1 cellular context compared by ENCODE assay signal in the genomic region with DNA sequence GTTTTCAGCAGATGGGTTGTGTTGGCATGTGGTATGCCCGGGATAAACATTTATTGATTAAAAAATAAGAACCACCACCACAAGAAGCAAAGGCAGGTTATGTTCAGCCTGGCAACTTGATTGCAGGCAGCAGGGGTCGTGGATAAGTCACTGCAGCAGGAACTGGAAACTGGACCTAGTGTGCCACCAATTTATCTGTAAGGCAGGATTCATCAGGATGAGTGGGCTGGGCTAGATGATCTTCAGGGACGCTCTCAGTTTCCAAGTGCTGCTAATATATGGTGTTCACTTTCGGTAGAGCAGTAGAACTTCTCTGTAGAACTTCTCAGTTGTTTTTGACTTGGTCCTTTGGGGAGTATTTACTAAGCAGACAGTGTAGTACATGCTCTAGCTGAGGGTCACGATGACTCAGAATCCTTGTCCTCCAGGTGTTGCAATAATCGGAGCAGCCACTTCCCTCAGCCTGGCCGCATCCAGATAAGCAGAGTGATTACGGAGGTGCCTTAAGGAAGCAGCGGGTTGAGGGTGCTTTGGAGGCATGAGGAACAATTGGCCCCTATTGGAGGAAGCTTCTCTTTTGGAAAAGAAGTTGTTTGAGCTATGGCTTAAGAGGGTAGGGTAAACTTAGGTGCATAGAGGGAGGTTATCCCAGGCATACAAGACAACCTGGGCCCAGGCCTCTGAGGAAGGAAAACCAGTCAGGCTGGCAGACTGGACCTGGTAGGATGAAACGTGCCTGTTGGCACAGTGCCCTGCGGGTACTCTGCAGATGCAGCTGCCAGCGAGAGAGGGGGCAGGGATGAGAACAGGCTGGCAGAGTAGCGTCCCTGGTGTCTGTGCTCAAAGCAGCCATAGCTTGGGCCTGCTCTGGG.
TF ChIP-seq lines count a peak whose summit lies in the region.

No MANE protein-coding gene starts in this region.

TF ChIP-seq in A549, 52 proteins besides CTCF, POLR2A, EP300 and RAD21 (continued from another document):
- TF ChIP-seq, protein P1, sequence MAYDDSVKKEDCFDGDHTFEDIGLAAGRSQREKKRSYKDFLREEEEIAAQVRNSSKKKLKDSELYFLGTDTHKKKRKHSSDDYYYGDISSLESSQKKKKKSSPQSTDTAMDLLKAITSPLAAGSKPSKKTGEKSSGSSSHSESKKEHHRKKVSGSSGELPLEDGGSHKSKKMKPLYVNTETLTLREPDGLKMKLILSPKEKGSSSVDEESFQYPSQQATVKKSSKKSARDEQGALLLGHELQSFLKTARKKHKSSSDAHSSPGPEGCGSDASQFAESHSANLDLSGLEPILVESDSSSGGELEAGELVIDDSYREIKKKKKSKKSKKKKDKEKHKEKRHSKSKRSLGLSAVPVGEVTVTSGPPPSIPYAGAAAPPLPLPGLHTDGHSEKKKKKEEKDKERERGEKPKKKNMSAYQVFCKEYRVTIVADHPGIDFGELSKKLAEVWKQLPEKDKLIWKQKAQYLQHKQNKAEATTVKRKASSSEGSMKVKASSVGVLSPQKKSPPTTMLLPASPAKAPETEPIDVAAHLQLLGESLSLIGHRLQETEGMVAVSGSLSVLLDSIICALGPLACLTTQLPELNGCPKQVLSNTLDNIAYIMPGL (CRISPR knock-in tag; IDR thresholded peaks at IDR 0.05; ENCODE audit: borderline replicate concordance), result no peak
- TF ChIP-seq MYC (IDR thresholded peaks at IDR 0.05; ENCODE audit: borderline replicate concordance, low read length) (no peak), NFE2L2 (conservative IDR thresholded peaks at IDR 0.05; ENCODE audit: low read length) (no peak), ZSCAN20 (CRISPR knock-in tag; IDR thresholded peaks at IDR 0.05) (no peak), TP53 (CRISPR knock-in tag; IDR thresholded peaks at IDR 0.05) (no peak), CHD4 (IDR thresholded peaks at IDR 0.05; ENCODE audit: borderline replicate concordance) (no peak), PHF8 (IDR thresholded peaks at IDR 0.05; ENCODE audit: borderline replicate concordance, low read depth) (no peak), RFX5 (IDR thresholded peaks at IDR 0.05) (no peak), MAFK (IDR thresholded peaks at IDR 0.05; ENCODE audit: partially characterized antibody) (peak; percentile 19), KDM1A (IDR thresholded peaks at IDR 0.05; ENCODE audit: low read depth) (no peak), HOXB13 (CRISPR knock-in tag; IDR thresholded peaks at IDR 0.05; ENCODE audit: low read depth) (no peak), RNF2 (IDR thresholded peaks at IDR 0.05; ENCODE audit: borderline replicate concordance, low read depth) (no peak), HOXB5 (CRISPR knock-in tag; IDR thresholded peaks at IDR 0.05) (no peak), FOSL2 (IDR thresholded peaks at IDR 0.05) (peak; percentile 83), FOSL2 (CRISPR knock-in tag; IDR thresholded peaks at IDR 0.05) (peak; percentile 91), ZFP36 (IDR thresholded peaks at IDR 0.05; ENCODE audit: borderline replicate concordance, partially characterized antibody) (no peak), SMC3 (IDR thresholded peaks at IDR 0.05) (peak; percentile 19; the same call in 1 of the 3 replicates), FOSB (CRISPR knock-in tag; IDR thresholded peaks at IDR 0.05) (no peak), CHD2 (IDR thresholded peaks at IDR 0.05; ENCODE audit: low read length, partially characterized antibody) (no peak), RCOR1 (IDR thresholded peaks at IDR 0.05; ENCODE audit: low read depth, low read length) (no peak), RARB (CRISPR knock-in tag; IDR thresholded peaks at IDR 0.05) (no peak), SREBF2 (IDR thresholded peaks at IDR 0.05) (no peak), ZNF302 (CRISPR knock-in tag; IDR thresholded peaks at IDR 0.05) (no peak), NR3C1 (IDR thresholded peaks at IDR 0.05) (no peak), NPAS2 (CRISPR knock-in tag; IDR thresholded peaks at IDR 0.05; ENCODE audit: borderline replicate concordance) (no peak), ESRRA (IDR thresholded peaks at IDR 0.05; ENCODE audit: borderline replicate concordance, low read length) (no peak), BHLHE40 (IDR thresholded peaks at IDR 0.05; ENCODE audit: low read depth, low read length) (peak; percentile 40; the same call in 1 of the 2 replicates), HDAC2 (IDR thresholded peaks at IDR 0.05) (no peak), TFCP2L1 (CRISPR knock-in tag; IDR thresholded peaks at IDR 0.05) (0 out of 2 replicates have a peak, but pooled peaks have one; percentile 21), CBX8 (IDR thresholded peaks at IDR 0.05) (no peak), GATA3 (IDR thresholded peaks at IDR 0.05; ENCODE audit: borderline replicate concordance) (peak; percentile 78), MAZ (IDR thresholded peaks at IDR 0.05; ENCODE audit: borderline replicate concordance, low read depth, low read length) (no peak), POLR2AphosphoS2 (conservative IDR thresholded peaks at IDR 0.05; ENCODE audit: low read length) (no peak), CBX2 (IDR thresholded peaks at IDR 0.05; ENCODE audit: borderline replicate concordance, low read depth) (no peak), HOXA7 (CRISPR knock-in tag; IDR thresholded peaks at IDR 0.05) (no peak), CEBPB (IDR thresholded peaks at IDR 0.05) (peak; percentile 96 to 99), JUNB (IDR thresholded peaks at IDR 0.05) (peak; percentile 68), JUN (IDR thresholded peaks at IDR 0.05) (peak in 1 of 2 experiments; percentile 52; a peak in 2 of 5 replicates)
- TF ChIP-seq, protein P2, sequence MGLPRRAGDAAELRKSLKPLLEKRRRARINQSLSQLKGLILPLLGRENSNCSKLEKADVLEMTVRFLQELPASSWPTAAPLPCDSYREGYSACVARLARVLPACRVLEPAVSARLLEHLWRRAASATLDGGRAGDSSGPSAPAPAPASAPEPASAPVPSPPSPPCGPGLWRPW (IDR thresholded peaks at IDR 0.05), result 0 out of 2 replicates have a peak, but pooled peaks have one; percentile 40
- TF ChIP-seq, protein P3, sequence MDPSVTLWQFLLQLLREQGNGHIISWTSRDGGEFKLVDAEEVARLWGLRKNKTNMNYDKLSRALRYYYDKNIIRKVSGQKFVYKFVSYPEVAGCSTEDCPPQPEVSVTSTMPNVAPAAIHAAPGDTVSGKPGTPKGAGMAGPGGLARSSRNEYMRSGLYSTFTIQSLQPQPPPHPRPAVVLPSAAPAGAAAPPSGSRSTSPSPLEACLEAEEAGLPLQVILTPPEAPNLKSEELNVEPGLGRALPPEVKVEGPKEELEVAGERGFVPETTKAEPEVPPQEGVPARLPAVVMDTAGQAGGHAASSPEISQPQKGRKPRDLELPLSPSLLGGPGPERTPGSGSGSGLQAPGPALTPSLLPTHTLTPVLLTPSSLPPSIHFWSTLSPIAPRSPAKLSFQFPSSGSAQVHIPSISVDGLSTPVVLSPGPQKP (IDR thresholded peaks at IDR 0.05; ENCODE audit: low read depth, low read length), result no peak
- TF ChIP-seq, protein P4, sequence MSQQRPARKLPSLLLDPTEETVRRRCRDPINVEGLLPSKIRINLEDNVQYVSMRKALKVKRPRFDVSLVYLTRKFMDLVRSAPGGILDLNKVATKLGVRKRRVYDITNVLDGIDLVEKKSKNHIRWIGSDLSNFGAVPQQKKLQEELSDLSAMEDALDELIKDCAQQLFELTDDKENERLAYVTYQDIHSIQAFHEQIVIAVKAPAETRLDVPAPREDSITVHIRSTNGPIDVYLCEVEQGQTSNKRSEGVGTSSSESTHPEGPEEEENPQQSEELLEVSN (IDR thresholded peaks at IDR 0.05; ENCODE audit: borderline replicate concordance, low read depth), result no peak
- TF ChIP-seq, protein P5, sequence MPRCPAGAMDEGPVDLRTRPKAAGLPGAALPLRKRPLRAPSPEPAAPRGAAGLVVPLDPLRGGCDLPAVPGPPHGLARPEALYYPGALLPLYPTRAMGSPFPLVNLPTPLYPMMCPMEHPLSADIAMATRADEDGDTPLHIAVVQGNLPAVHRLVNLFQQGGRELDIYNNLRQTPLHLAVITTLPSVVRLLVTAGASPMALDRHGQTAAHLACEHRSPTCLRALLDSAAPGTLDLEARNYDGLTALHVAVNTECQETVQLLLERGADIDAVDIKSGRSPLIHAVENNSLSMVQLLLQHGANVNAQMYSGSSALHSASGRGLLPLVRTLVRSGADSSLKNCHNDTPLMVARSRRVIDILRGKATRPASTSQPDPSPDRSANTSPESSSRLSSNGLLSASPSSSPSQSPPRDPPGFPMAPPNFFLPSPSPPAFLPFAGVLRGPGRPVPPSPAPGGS (IDR thresholded peaks at IDR 0.05), result 0 out of 3 replicates have a peak, but pooled peaks have one; percentile 43
